Comparison of ENCODE assay signal across 30 cellular contexts in the genomic region with DNA sequence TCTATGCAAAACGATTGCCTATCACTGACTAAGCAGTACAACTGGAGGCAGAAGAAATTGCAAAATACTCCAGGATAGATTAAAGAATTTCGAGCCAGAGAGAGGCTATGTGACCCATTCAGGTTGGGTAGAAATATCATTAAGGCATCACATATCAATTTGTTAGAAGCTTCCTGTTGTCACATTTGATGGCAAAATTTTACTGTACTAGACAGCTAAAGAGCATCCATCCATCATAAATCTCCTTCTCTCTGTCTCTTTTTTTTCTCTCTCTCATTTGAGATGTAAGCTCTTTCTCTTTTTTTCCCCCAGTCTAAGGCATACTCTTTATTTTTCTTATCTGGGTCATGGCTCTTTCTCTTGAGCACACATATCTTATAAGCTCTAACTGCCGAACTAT.
"Had no signal": no experiment of that assay in that cellular context is flagged by ENCODE, and none has a peak within 500 bp of the region (broad histone marks: within the 10 kb centered on the region; RNA-seq: fewer than 3 reads in every experiment).

No MANE protein-coding gene starts in this region.

- DNase-seq: colonic mucosa; effector CD8-positive, alpha-beta T cell; foreskin keratinocyte; heart left ventricle; kidney; mesenchymal stem cell; midbrain; naive thymus-derived CD4-positive, alpha-beta T cell; nephron progenitor cell; occipital lobe; ovary; posterior cingulate gyrus; psoas muscle; right cardiac atrium; sigmoid colon; stimulated activated CD4-positive, alpha-beta T cell treated with anti-CD3 and anti-CD28 coated beads, Interleukin-2, amount 100 ng/mL, for 24 hours; stimulated activated CD4-positive, alpha-beta T cell treated with anti-CD3 and anti-CD28 coated beads, Interleukin-4, amount 100 ng/mL, for 24 hours; stimulated activated naive CD4-positive, alpha-beta T cell treated with Interleukin-2 at 50 U/mL for 16 hours; substantia nigra; testis; tibial artery had no signal

- H3K4me1 Mint-ChIP-seq: stimulated activated effector memory CD8-positive, alpha-beta T cell treated with anti-CD3 and anti-CD28 coated beads, Interleukin-12 subunit alpha, Interleukin-12 subunit beta, amount 100 ng/mL, for 72 hours had no signal

- H3K36me3 Mint-ChIP-seq: stimulated activated effector memory CD8-positive, alpha-beta T cell treated with anti-CD3 and anti-CD28 coated beads, Interleukin-12 subunit alpha, Interleukin-12 subunit beta, amount 100 ng/mL, for 72 hours; type B pancreatic cell had no signal

- H3K4me3 Mint-ChIP-seq: dendritic cell treated with granulocyte-macrophage colony-stimulating factor and Interleukin-4, amounts not matched to agents 40 ng/mL and 50 ng/mL, for 4 days; naive thymus-derived CD4-positive, alpha-beta T cell; nephron progenitor cell; stimulated activated effector memory CD8-positive, alpha-beta T cell treated with anti-CD3 and anti-CD28 coated beads, Interleukin-12 subunit alpha, Interleukin-12 subunit beta, amount 100 ng/mL, for 72 hours; type B pancreatic cell had no signal

- H3K27ac Mint-ChIP-seq: dendritic cell treated with granulocyte-macrophage colony-stimulating factor and Interleukin-4, amounts not matched to agents 40 ng/mL and 50 ng/mL, for 4 days; nephron progenitor cell; stimulated activated effector memory CD8-positive, alpha-beta T cell treated with anti-CD3 and anti-CD28 coated beads, Interleukin-12 subunit alpha, Interleukin-12 subunit beta, amount 100 ng/mL, for 72 hours; type B pancreatic cell had no signal

- H2AFZ ChIP-seq: hepatocyte had no signal

- H3K27me3 ChIP-seq: colonic mucosa, hepatocyte, ovary, sigmoid colon, testis had no signal

- H3K4me1 ChIP-seq: colonic mucosa, esophagus muscularis mucosa, foreskin keratinocyte, gastroesophageal sphincter, heart left ventricle, psoas muscle, testis, tibial artery had no signal

- H3K4me3 ChIP-seq: colonic mucosa, esophagus muscularis mucosa, gastroesophageal sphincter, heart left ventricle, hepatocyte, lung, ovary, psoas muscle, sigmoid colon, testis, tibial artery had no signal

- H3K9me3 ChIP-seq: colonic mucosa, esophagus muscularis mucosa, gastroesophageal sphincter, ovary, psoas muscle, sigmoid colon, testis had no signal

- H3K27ac ChIP-seq: colonic mucosa, esophagus muscularis mucosa, foreskin keratinocyte, gastroesophageal sphincter, heart left ventricle, hepatocyte, ovary, psoas muscle, sigmoid colon, testis, tibial artery had no signal

- ATAC-seq: foreskin keratinocyte; gastroesophageal sphincter; heart left ventricle; left lobe of liver; naive thymus-derived CD4-positive, alpha-beta T cell; psoas muscle; right cardiac atrium; stimulated activated effector memory CD8-positive, alpha-beta T cell treated with anti-CD3 and anti-CD28 coated beads, Interleukin-12 subunit alpha, Interleukin-12 subunit beta, amount 100 ng/mL, for 72 hours had no signal

- H3K4me2 ChIP-seq: hepatocyte had no signal

- H3K36me3 ChIP-seq: colonic mucosa, esophagus muscularis mucosa, gastroesophageal sphincter, heart left ventricle, ovary, sigmoid colon, tibial artery had no signal

- H3K9me3 Mint-ChIP-seq: type B pancreatic cell had no signal

- H3K79me2 ChIP-seq: hepatocyte had no signal

- H3K27me3 Mint-ChIP-seq: type B pancreatic cell had no signal

- FAIRE-seq: endothelial cell of umbilical vein, kidney had no signal
